Comparison of ENCODE assay signal across 1 cellular context in the genomic region with DNA sequence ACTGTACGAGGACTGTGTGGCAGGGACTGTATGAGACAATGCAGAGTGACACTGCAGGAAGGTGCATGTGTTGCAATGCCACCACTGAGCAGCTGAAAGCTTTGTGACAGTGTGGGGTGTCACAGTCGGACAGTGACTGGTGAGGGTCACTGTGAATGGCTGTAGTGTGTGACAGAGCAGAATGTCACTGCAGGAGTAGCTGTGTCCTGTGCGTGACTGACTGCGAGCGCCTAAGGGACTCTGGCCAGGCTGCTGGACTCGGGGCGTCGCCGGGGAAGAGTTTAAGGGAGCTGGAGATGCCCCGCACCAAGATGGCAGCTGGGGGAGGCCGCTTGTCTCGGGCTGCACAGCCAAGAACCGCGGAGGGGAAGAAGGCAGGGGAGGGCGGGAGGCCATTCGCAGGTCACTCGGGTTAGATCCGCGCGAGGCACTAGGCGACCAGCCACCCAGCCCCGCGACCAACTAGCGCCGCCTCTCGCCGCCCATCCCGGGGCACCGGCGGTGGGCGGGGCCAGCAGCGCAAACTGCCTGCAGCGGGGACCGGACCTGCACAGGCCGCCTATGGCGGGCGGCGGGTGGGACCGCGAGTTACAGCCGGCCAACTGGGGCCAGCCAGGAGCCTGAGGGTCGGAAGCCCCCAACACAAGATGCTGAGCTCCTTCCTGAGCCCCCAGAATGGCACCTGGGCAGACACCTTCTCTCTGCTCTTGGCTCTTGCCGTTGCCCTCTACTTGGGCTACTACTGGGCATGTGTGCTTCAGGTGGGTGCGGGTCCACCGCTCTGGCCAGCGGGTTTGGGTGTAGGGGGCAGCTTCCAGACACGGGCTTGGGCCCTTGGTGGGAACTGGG.
TF ChIP-seq lines count a peak whose summit lies in the region.

A gene (plus strand): TSS at position 514 of the 849 bp plus-strand sequence. CDS start 134 bp downstream, at position 648.

TF ChIP-seq in GM23338, 12 proteins besides CTCF, POLR2A, EP300 and RAD21 (continued from another document):
- TF ChIP-seq, protein P1, sequence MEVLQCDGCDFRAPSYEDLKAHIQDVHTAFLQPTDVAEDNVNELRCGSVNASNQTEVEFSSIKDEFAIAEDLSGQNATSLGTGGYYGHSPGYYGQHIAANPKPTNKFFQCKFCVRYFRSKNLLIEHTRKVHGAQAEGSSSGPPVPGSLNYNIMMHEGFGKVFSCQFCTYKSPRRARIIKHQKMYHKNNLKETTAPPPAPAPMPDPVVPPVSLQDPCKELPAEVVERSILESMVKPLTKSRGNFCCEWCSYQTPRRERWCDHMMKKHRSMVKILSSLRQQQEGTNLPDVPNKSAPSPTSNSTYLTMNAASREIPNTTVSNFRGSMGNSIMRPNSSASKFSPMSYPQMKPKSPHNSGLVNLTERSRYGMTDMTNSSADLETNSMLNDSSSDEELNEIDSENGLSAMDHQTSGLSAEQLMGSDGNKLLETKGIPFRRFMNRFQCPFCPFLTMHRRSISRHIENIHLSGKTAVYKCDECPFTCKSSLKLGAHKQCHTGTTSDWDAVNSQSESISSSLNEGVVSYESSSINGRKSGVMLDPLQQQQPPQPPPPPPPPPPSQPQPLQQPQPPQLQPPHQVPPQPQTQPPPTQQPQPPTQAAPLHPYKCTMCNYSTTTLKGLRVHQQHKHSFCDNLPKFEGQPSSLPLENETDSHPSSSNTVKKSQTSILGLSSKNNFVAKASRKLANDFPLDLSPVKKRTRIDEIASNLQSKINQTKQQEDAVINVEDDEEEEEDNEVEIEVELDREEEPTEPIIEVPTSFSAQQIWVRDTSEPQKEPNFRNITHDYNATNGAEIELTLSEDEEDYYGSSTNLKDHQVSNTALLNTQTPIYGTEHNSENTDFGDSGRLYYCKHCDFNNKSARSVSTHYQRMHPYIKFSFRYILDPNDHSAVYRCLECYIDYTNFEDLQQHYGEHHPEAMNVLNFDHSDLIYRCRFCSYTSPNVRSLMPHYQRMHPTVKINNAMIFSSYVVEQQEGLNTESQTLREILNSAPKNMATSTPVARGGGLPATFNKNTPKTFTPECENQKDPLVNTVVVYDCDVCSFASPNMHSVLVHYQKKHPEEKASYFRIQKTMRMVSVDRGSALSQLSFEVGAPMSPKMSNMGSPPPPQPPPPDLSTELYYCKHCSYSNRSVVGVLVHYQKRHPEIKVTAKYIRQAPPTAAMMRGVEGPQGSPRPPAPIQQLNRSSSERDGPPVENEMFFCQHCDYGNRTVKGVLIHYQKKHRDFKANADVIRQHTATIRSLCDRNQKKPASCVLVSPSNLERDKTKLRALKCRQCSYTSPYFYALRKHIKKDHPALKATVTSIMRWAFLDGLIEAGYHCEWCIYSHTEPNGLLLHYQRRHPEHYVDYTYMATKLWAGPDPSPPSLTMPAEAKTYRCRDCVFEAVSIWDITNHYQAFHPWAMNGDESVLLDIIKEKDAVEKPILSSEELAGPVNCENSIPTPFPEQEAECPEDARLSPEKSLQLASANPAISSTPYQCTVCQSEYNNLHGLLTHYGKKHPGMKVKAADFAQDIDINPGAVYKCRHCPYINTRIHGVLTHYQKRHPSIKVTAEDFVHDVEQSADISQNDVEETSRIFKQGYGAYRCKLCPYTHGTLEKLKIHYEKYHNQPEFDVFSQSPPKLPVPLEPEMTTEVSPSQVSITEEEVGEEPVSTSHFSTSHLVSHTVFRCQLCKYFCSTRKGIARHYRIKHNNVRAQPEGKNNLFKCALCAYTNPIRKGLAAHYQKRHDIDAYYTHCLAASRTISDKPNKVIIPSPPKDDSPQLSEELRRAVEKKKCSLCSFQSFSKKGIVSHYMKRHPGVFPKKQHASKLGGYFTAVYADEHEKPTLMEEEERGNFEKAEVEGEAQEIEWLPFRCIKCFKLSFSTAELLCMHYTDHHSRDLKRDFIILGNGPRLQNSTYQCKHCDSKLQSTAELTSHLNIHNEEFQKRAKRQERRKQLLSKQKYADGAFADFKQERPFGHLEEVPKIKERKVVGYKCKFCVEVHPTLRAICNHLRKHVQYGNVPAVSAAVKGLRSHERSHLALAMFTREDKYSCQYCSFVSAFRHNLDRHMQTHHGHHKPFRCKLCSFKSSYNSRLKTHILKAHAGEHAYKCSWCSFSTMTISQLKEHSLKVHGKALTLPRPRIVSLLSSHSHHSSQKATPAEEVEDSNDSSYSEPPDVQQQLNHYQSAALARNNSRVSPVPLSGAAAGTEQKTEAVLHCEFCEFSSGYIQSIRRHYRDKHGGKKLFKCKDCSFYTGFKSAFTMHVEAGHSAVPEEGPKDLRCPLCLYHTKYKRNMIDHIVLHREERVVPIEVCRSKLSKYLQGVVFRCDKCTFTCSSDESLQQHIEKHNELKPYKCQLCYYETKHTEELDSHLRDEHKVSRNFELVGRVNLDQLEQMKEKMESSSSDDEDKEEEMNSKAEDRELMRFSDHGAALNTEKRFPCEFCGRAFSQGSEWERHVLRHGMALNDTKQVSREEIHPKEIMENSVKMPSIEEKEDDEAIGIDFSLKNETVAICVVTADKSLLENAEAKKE (CRISPR knock-in tag; IDR thresholded peaks at IDR 0.05): no peak
- TF ChIP-seq EZH2phosphoT487 (IDR thresholded peaks at IDR 0.05; ENCODE audit: unreplicated experiment) (no peak), POLR2AphosphoS5 (IDR thresholded peaks at IDR 0.05; ENCODE audit: low read depth) (peak; percentile 84), EZH2 (IDR thresholded peaks at IDR 0.05; ENCODE audit: low read depth, unreplicated experiment) (no peak)
